ENCODE assay signal across 9 cellular contexts in genomic region chr6:1686117-1687098, GRCh38.
DNase-seq lines count a peak whose midpoint lies in the region; ATAC-seq and TF ChIP-seq lines count a peak whose summit lies in the region.
"Had no signal": no experiment of that assay in that cellular context is flagged by ENCODE, and none has a peak within 500 bp of the region (broad histone marks: within the 10 kb centered on the region; RNA-seq: fewer than 3 reads in every experiment).

No MANE protein-coding gene starts in this region.

- no peak for ATAC-seq in GM21529 (IDR thresholded peaks at IDR 0.05; ENCODE audit: unreplicated experiment)
- ATAC-seq in GM21576 (IDR thresholded peaks at IDR 0.05; ENCODE audit: unreplicated experiment): no peak

- H3K4me3 ChIP-seq in AG09309 (ENCODE audit: control insufficient read depth, low read depth, low read length): no peak overlapping the region
- no peak overlapping the region; the same call in 1 of the 2 replicates for H3K4me3 ChIP-seq in WI38 (ENCODE audit: low read depth, low read length)

- peak; percentile 22 for TF ChIP-seq CTCF in AG09309 (IDR thresholded peaks at IDR 0.05; ENCODE audit: control insufficient read depth, insufficient read depth, low read depth, low read length, missing control alignments)
- peak; percentile 49 for TF ChIP-seq CTCF in LNCAP (IDR thresholded peaks at IDR 0.05)
- peak; percentile 25; the same call in 1 of the 2 replicates for TF ChIP-seq CTCF in WI38 (IDR thresholded peaks at IDR 0.05; ENCODE audit: low read depth, low read length)

- peak; percentile 98 for DNase-seq in AG09309 (ENCODE audit: low read depth)
- peak; percentile 66 for DNase-seq in islet precursor cell
- DNase-seq in NAMALWA (ENCODE audit: low spot score): no peak
- DNase-seq in amygdala (lab: John Stamatoyannopoulos, UW): no peak
- DNase-seq: KG1 had no signal

Comparison
In these comparisons a context has a peak if more than half of its experiments do, and no peak if none do; other contexts are left out.
1. DNase-seq: peak in AG09309 (single experiment) and islet precursor cell (single experiment); none in NAMALWA (single experiment) and amygdala (0 of 56).
2. Peak in every context shown above with its lines, with median percentiles within 50 percentile points of each other: CTCF ChIP-seq.